12 cellular contexts compared by ENCODE assay signal in the genomic region with DNA sequence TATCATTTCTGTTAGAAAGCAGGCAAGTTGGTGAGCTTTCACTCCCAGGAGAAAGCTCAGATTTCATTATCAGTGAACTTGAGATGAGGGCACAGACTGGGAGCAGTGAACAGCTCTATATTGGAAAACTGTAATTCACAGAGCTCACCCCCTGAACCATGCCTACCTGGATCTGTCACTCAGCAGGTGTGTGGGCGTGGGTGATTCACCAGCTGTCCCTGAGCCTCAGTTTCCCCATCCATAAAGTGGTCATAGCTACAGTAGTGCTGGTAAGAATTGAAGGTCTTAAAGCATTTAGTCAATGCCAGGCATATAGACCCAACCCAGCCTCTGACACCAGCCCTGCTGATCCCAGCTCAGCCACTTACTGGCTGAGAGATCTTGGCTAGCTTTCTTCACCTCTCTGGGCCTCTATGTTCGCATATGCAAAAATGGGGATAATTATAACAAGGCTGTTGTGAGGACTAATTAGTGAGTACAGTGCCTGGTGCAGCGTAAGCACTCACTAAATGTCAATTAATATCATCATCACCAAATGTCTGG. TPM values are rescaled to one million over a fixed set of nuclear protein-coding genes. Genes with fewer than 3 reads are reported as not detected.
DNase-seq lines count a peak whose midpoint lies in the region; ATAC-seq, FAIRE-seq and TF ChIP-seq lines count a peak whose summit lies in the region.
"Had no signal": no experiment of that assay in that cellular context is flagged by ENCODE, and none has a peak within 500 bp of the region (broad histone marks: within the 10 kb centered on the region; RNA-seq: fewer than 3 reads in every experiment).

No MANE protein-coding gene starts in this region.

- no peak for TF ChIP-seq RAD21 in A549 (conservative IDR thresholded peaks at IDR 0.05 in 1 of 2, IDR thresholded peaks at IDR 0.05 in 1 of 2)

- POLR2A ChIA-PET in A549 (lab: Yijun Ruan, JAX) = no interaction called here

- H3K9me3 ChIP-seq in A549 = no peaks in the 10 kb centered on the region
- H3K9me3 ChIP-seq: breast epithelium, heart right ventricle had no signal

- TF ChIP-seq POLR2A in A549 (IDR thresholded peaks at IDR 0.05; ENCODE audit: low read length) = no peak

- no peaks in the 10 kb centered on the region for H3K36me3 ChIP-seq in H7 (replicated peaks; ENCODE audit: control insufficient read depth, insufficient read depth, low read length)
- H3K36me3 ChIP-seq: breast epithelium had no signal

- CTCF ChIA-PET in A549 (lab: Yijun Ruan, JAX) = interaction anchor here (0.6 to 11.4 kb wide), 55 partner anchors 10 to 316 kb away, joined by 3 to 149 read pairs (median 4); a partner anchor contains a TSS
- CTCF ChIA-PET in activated naive CD4-positive, alpha-beta T cell treated with anti-CD3 and anti-CD28 coated beads, Interleukin-2, amount 10 ng/mL, durations not matched to agents 7 days and 5 days (lab: Charles Lee) = interaction anchor here (0.7 to 3.5 kb wide), 14 partner anchors 10 to 793 kb away, joined by 3 to 31 read pairs (median 4); a partner anchor contains a TSS

- WGBS in A549 (ENCODE audit: missing lambda C conversion rate) = 34% methylated on average over 3 of the region's 3 CpGs

- H3K27ac ChIP-seq in A549 = no peak overlapping the region
- H3K27ac ChIP-seq: breast epithelium, heart right ventricle had no signal

- ATAC-seq in A549 = no peak; a peak in 1 of 6 replicates
- ATAC-seq in activated T-helper 17 cell treated with anti-CD3 and anti-CD28 coated beads, Interleukin-2, amount 50 U/mL, for 72 hours (replicated peaks) = peak; percentile 5

- no peak overlapping the region for H3K4me3 Mint-ChIP-seq in activated T-helper 17 cell treated with anti-CD3 and anti-CD28 coated beads, Interleukin-2, amount 50 U/mL, for 72 hours
- no peak overlapping the region for H3K4me3 Mint-ChIP-seq in mesothelial cell of epicardium
- no peak overlapping the region for H3K4me3 Mint-ChIP-seq in activated naive CD4-positive, alpha-beta T cell treated with anti-CD3 and anti-CD28 coated beads, Interleukin-2, amount 10 ng/mL, durations not matched to agents 7 days and 5 days

- H3K27ac Mint-ChIP-seq in activated T-helper 17 cell treated with anti-CD3 and anti-CD28 coated beads, Interleukin-2, amount 50 U/mL, for 72 hours = no peak overlapping the region
- H3K27ac Mint-ChIP-seq in mesothelial cell of epicardium = peak overlapping the region; percentile 30
- H3K27ac Mint-ChIP-seq in activated naive CD4-positive, alpha-beta T cell treated with anti-CD3 and anti-CD28 coated beads, Interleukin-2, amount 10 ng/mL, durations not matched to agents 7 days and 5 days = no peak overlapping the region
- H3K27ac Mint-ChIP-seq: activated T-helper 2 cell treated with anti-CD3 and anti-CD28 coated beads, Interferon-gamma antibody, Interleukin-2, Interleukin-4, amounts not matched to agents 10 μg/mL and 5 μg/mL and 100 μg/mL, durations not matched to agents 14 hours and 24 hours and 36 hours had no signal

- 0 out of 3 replicates have a peak overlapping the region, but pooled peaks have one; percentile 23 for H3K4me2 ChIP-seq in A549

- H3K9me3 Mint-ChIP-seq in activated T-helper 17 cell treated with anti-CD3 and anti-CD28 coated beads, Interleukin-2, amount 50 U/mL, for 72 hours = no peaks in the 10 kb centered on the region
- H3K9me3 Mint-ChIP-seq in mesothelial cell of epicardium = no peaks in the 10 kb centered on the region
- H3K9me3 Mint-ChIP-seq in activated naive CD4-positive, alpha-beta T cell treated with anti-CD3 and anti-CD28 coated beads, Interleukin-2, amount 10 ng/mL, durations not matched to agents 7 days and 5 days = no peaks in the 10 kb centered on the region
- H3K9me3 Mint-ChIP-seq: activated T-helper 2 cell treated with anti-CD3 and anti-CD28 coated beads, Interferon-gamma antibody, Interleukin-2, Interleukin-4, amounts not matched to agents 10 μg/mL and 5 μg/mL and 100 μg/mL, durations not matched to agents 14 hours and 24 hours and 36 hours had no signal

- DNase-seq in A549 (ENCODE audit: low read depth in 1 of 2, low spot score in 1 of 2) = no peak
- DNase-seq in H7 = peak; percentile 23
- peak in 1 of 2 experiments; percentile 36 for DNase-seq in mesothelial cell of epicardium (ENCODE audit: low spot score in 2 of 2, unreplicated experiment in 2 of 2)
- DNase-seq in RCC 7860 (ENCODE audit: low spot score) = no peak
- no peak for DNase-seq in GF-D8 (lab: John Stamatoyannopoulos, UW)
- no peak for DNase-seq in EL
- no peak for DNase-seq in activated naive CD4-positive, alpha-beta T cell treated with anti-CD3 and anti-CD28 coated beads, Interleukin-2, amount 10 ng/mL, durations not matched to agents 7 days and 5 days

- peaks cover 23% of the 10 kb centered on the region for H3K27me3 Mint-ChIP-seq in activated T-helper 17 cell treated with anti-CD3 and anti-CD28 coated beads, Interleukin-2, amount 50 U/mL, for 72 hours
- H3K27me3 Mint-ChIP-seq in mesothelial cell of epicardium (ENCODE audit: low read depth) = peaks cover 10% of the 10 kb centered on the region
- H3K27me3 Mint-ChIP-seq in activated naive CD4-positive, alpha-beta T cell treated with anti-CD3 and anti-CD28 coated beads, Interleukin-2, amount 10 ng/mL, durations not matched to agents 7 days and 5 days = peaks cover 65% of the 10 kb centered on the region

- H3K36me3 Mint-ChIP-seq in activated T-helper 17 cell treated with anti-CD3 and anti-CD28 coated beads, Interleukin-2, amount 50 U/mL, for 72 hours (ENCODE audit: low read depth) = no peaks in the 10 kb centered on the region
- H3K36me3 Mint-ChIP-seq in mesothelial cell of epicardium = no peaks in the 10 kb centered on the region
- H3K36me3 Mint-ChIP-seq in activated naive CD4-positive, alpha-beta T cell treated with anti-CD3 and anti-CD28 coated beads, Interleukin-2, amount 10 ng/mL, durations not matched to agents 7 days and 5 days = no peaks in the 10 kb centered on the region

- H3K4me1 Mint-ChIP-seq in activated T-helper 17 cell treated with anti-CD3 and anti-CD28 coated beads, Interleukin-2, amount 50 U/mL, for 72 hours = peaks cover 7% of the 10 kb centered on the region
- H3K4me1 Mint-ChIP-seq in mesothelial cell of epicardium = peaks cover 12% of the 10 kb centered on the region
- no peaks in the 10 kb centered on the region for H3K4me1 Mint-ChIP-seq in activated naive CD4-positive, alpha-beta T cell treated with anti-CD3 and anti-CD28 coated beads, Interleukin-2, amount 10 ng/mL, durations not matched to agents 7 days and 5 days

- H3K4me3 ChIP-seq in A549 = no peak overlapping the region
- H3K4me3 ChIP-seq in H7 (ENCODE audit: insufficient read depth, low read depth, low read length) = no peak overlapping the region
- H3K4me3 ChIP-seq: breast epithelium, heart right ventricle had no signal

- no peaks in the 10 kb centered on the region for H3K27me3 ChIP-seq in H7 (ENCODE audit: control insufficient read depth, insufficient read depth, low read length)

- H3K4me1 ChIP-seq in A549 = no peaks in the 10 kb centered on the region
- H3K4me1 ChIP-seq: breast epithelium had no signal

- no peak for TF ChIP-seq EP300 in A549 (IDR thresholded peaks at IDR 0.05)

- TF ChIP-seq CTCF in A549 (IDR thresholded peaks at IDR 0.05) = no peak
- TF ChIP-seq CTCF in mesothelial cell of epicardium (IDR thresholded peaks at IDR 0.05; ENCODE audit: unreplicated experiment) = no peak

- FAIRE-seq in A549 (lab: Jason Lieb, UNC) = no peak
- no peak for FAIRE-seq in RCC 7860 (lab: Jason Lieb, UNC)
- FAIRE-seq: H54 had no signal

TF ChIP-seq in A549, 52 proteins besides CTCF, POLR2A, EP300 and RAD21:
- TF ChIP-seq JUN (IDR thresholded peaks at IDR 0.05) (no peak), NPAS2 (CRISPR knock-in tag; IDR thresholded peaks at IDR 0.05; ENCODE audit: borderline replicate concordance) (no peak), TFCP2L1 (CRISPR knock-in tag; IDR thresholded peaks at IDR 0.05) (no peak), GATA3 (IDR thresholded peaks at IDR 0.05; ENCODE audit: borderline replicate concordance) (no peak), ZFP36 (IDR thresholded peaks at IDR 0.05; ENCODE audit: borderline replicate concordance, partially characterized antibody) (no peak), KDM1A (IDR thresholded peaks at IDR 0.05; ENCODE audit: low read depth) (no peak), CBX8 (IDR thresholded peaks at IDR 0.05) (no peak), FOSB (CRISPR knock-in tag; IDR thresholded peaks at IDR 0.05) (no peak), EHMT2 (IDR thresholded peaks at IDR 0.05; ENCODE audit: low read depth) (no peak), MAZ (IDR thresholded peaks at IDR 0.05; ENCODE audit: borderline replicate concordance, low read depth, low read length) (no peak), NFE2L2 (conservative IDR thresholded peaks at IDR 0.05; ENCODE audit: low read length) (no peak)

RNA-seq across cellular contexts. Expression of a gene that starts 10.6 kb away (rescaled TPM):
- 0.22 and 0.40 TPM in 2 replicates for polyA plus RNA-seq in A549 (2011; rRNA removed)
- polyA plus RNA-seq in A549 (2012; cell fraction: cytosol; rRNA removed) = 0.62 and 0.74 TPM in 2 replicates
- 1.8 and 2.8 TPM in 2 replicates for polyA plus RNA-seq in A549 (2012; cell fraction: nucleus; rRNA removed)
- 0.41 to 0.89 TPM (median 0.59 TPM) in 3 replicates for polyA plus RNA-seq in A549 (2017; fragmentation: RNase III; extraction: RNeasy Plus Mini Kit Qiagen cat#74134 plus additional on column Dnase treatment)
- polyA minus RNA-seq in A549 (2011; rRNA and poly(A)+ RNA removed) = not detected in 2 replicates
- total RNA-seq in H7 (2014; rRNA removed; shearing (Covaris generic)) = 0.87 and 0.89 TPM in 2 replicates
- not detected for total RNA-seq in activated T-helper 17 cell treated with anti-CD3 and anti-CD28 coated beads, Interleukin-2, amount 50 U/mL, for 72 hours
- 1.0 to 1.6 TPM (median 1.4 TPM) in 3 replicates for total RNA-seq in mesothelial cell of epicardium
